Comparison of ENCODE assay signal across 30 cellular contexts in genomic region chr3:44055951-44056350, GRCh38.
DNase-seq lines count a peak whose midpoint lies in the region; ATAC-seq, FAIRE-seq and TF ChIP-seq lines count a peak whose summit lies in the region.
"Had no signal": no experiment of that assay in that cellular context is flagged by ENCODE, and none has a peak within 500 bp of the region (broad histone marks: within the 10 kb centered on the region; RNA-seq: fewer than 3 reads in every experiment).

No MANE protein-coding gene starts in this region.

- H3K9ac ChIP-seq in astrocyte (ENCODE audit: low read length): no peak overlapping the region

- H3K27ac ChIP-seq in astrocyte (ENCODE audit: low read depth, low read length) (no peak overlapping the region), thyroid gland (peak overlapping the region; percentile 71 to 88 (median 87))
- H3K27ac ChIP-seq: coronary artery, esophagus muscularis mucosa, upper lobe of left lung had no signal

- 80 to 88% methylated on average over 3 of the region's 3 CpGs for WGBS in thyroid gland, 2 donors

- H3K27me3 ChIP-seq in astrocyte (ENCODE audit: insufficient read depth, low read length) (peaks cover 6% of the 10 kb centered on the region), thyroid gland (no peaks in the 10 kb centered on the region)
- H3K27me3 ChIP-seq: upper lobe of left lung had no signal

- no peak for FAIRE-seq in astrocyte (lab: Jason Lieb, UNC)
- FAIRE-seq: bronchial epithelial cell, islet of Langerhans had no signal

- H3K4me1 ChIP-seq in astrocyte (ENCODE audit: insufficient read depth, low read length) (peaks cover 7% of the 10 kb centered on the region), thyroid gland (peaks cover 84 to 93% of the 10 kb centered on the region in 2 donors)

- peak overlapping the region; percentile 30 for H3K27ac Mint-ChIP-seq in astrocyte (ENCODE audit: unreplicated experiment)
- H3K27ac Mint-ChIP-seq: activated CD4-positive, alpha-beta T cell treated with anti-CD3 and anti-CD28 coated beads, Interleukin-2, amount 10 ng/mL, durations not matched to agents 24 days and 14 days; activated T-cell treated with anti-CD3 and anti-CD28 coated beads, Interleukin-2, amount 50 U/mL, for 24 hours; CD4-positive, alpha-beta memory T cell; endodermal cell; H9; mesothelial cell of epicardium had no signal

- H3K4me3 Mint-ChIP-seq in astrocyte (ENCODE audit: unreplicated experiment): no peak overlapping the region
- H3K4me3 Mint-ChIP-seq: activated CD4-positive, alpha-beta T cell treated with anti-CD3 and anti-CD28 coated beads, Interleukin-2, amount 10 ng/mL, durations not matched to agents 24 days and 14 days; activated T-cell treated with anti-CD3 and anti-CD28 coated beads, Interleukin-2, amount 50 U/mL, for 24 hours; endodermal cell; H9; mesothelial cell of epicardium; naive thymus-derived CD4-positive, alpha-beta T cell had no signal

- H3K27me3 Mint-ChIP-seq in astrocyte (ENCODE audit: low read depth, unreplicated experiment): no peaks in the 10 kb centered on the region

- H3K36me3 ChIP-seq in astrocyte (ENCODE audit: insufficient read depth, low read length): no peaks in the 10 kb centered on the region
- no peaks in the 10 kb centered on the region for H3K36me3 ChIP-seq in thyroid gland
- H3K36me3 ChIP-seq: esophagus muscularis mucosa, upper lobe of left lung had no signal

- no peak overlapping the region for H2AFZ ChIP-seq in astrocyte (ENCODE audit: low read depth, low read length)

- DNase-seq in EL (peak; percentile 51), astrocyte (ENCODE audit: low read depth) (peak; percentile 78), glomerular visceral epithelial cell (ENCODE audit: extremely low spot score) (peak; percentile 11), thyroid gland (no peak), NCI-H1417 (lab: John Stamatoyannopoulos, UW) (no peak)
- no peak for DNase-seq in activated naive CD4-positive, alpha-beta T cell (lab: John Stamatoyannopoulos, UW)
- DNase-seq: activated CD4-positive, alpha-beta T cell treated with anti-CD3 and anti-CD28 coated beads, Interleukin-2, amount 10 ng/mL, durations not matched to agents 24 days and 14 days; activated gamma-delta T cell; activated T-cell treated with anti-CD3 and anti-CD28 coated beads, Interleukin-2, amount 50 U/mL, for 24 hours; AML-193; CD4-positive, alpha-beta memory T cell; endodermal cell; H9; naive thymus-derived CD4-positive, alpha-beta T cell; NCI-H1092 treated with DMSO at 0.1 percent for 48 hours; NCI-H1930; NCI-H526 treated with DMSO at 0.1 percent for 48 hours; occipital lobe; SHP77 treated with DMSO at 0.1 percent for 48 hours; stimulated activated CD4-positive, alpha-beta T cell treated with anti-CD3 and anti-CD28 coated beads, Interleukin-12 subunit alpha, Interleukin-12 subunit beta, amount 100 ng/mL, for 4 hours; stimulated activated CD4-positive, alpha-beta T cell treated with anti-CD3 and anti-CD28 coated beads, Interleukin-4, amount 100 ng/mL, for 1 hour; substantia nigra; T1000 had no signal

- no peak for ATAC-seq in GM21717 (IDR thresholded peaks at IDR 0.05; ENCODE audit: unreplicated experiment)
- ATAC-seq: naive thymus-derived CD4-positive, alpha-beta T cell had no signal

- peaks cover 9% of the 10 kb centered on the region for H3K36me3 Mint-ChIP-seq in astrocyte (ENCODE audit: low read depth, unreplicated experiment)
- H3K36me3 Mint-ChIP-seq: CD4-positive, alpha-beta memory T cell; mesothelial cell of epicardium had no signal

- TF ChIP-seq CTCF in astrocyte (IDR thresholded peaks at IDR 0.05; ENCODE audit: insufficient read depth, low read depth, low read length) (no peak), thyroid gland (IDR thresholded peaks at IDR 0.05) (no peak)

- H3K4me2 ChIP-seq in astrocyte (ENCODE audit: low read length): no peak overlapping the region

- intact Hi-C loops in thyroid gland (cut with DNase I): no loop called here

- H3K79me2 ChIP-seq in astrocyte (ENCODE audit: insufficient read depth, low read length): no peaks in the 10 kb centered on the region

- TF ChIP-seq POLR2A in thyroid gland (IDR thresholded peaks at IDR 0.05): no peak

- H4K20me1 ChIP-seq in astrocyte (ENCODE audit: insufficient read depth, low read length): peaks cover 6% of the 10 kb centered on the region

- no peak overlapping the region for H3K4me3 ChIP-seq in astrocyte (ENCODE audit: insufficient read depth, low read depth, low read length)
- no peak overlapping the region for H3K4me3 ChIP-seq in thyroid gland (replicated peaks in 1 of 3)
- H3K4me3 ChIP-seq: coronary artery, esophagus muscularis mucosa, upper lobe of left lung had no signal

- H3K4me1 Mint-ChIP-seq in astrocyte (ENCODE audit: low read depth, unreplicated experiment): peaks cover 42% of the 10 kb centered on the region

- peaks cover 2% of the 10 kb centered on the region for H3K9me3 Mint-ChIP-seq in astrocyte (ENCODE audit: unreplicated experiment)
- H3K9me3 Mint-ChIP-seq: activated CD4-positive, alpha-beta T cell treated with anti-CD3 and anti-CD28 coated beads, Interleukin-2, amount 10 ng/mL, durations not matched to agents 24 days and 14 days; activated T-cell treated with anti-CD3 and anti-CD28 coated beads, Interleukin-2, amount 50 U/mL, for 24 hours; endodermal cell; H9; mesothelial cell of epicardium had no signal

- H3K9me3 ChIP-seq in astrocyte (ENCODE audit: insufficient read depth, low read depth, low read length) (no peaks in the 10 kb centered on the region), thyroid gland (no peaks in the 10 kb centered on the region)
- H3K9me3 ChIP-seq: esophagus muscularis mucosa, upper lobe of left lung had no signal

Comparison
In these comparisons a context has a peak if more than half of its experiments do, and no peak if none do; other contexts are left out.
1. DNase-seq: peak in EL (single experiment), astrocyte (single experiment) and glomerular visceral epithelial cell (single experiment); none in thyroid gland (0 of 2), NCI-H1417 (0 of 3) and activated naive CD4-positive, alpha-beta T cell (0 of 4).